Comparison of ENCODE assay signal across 13 cellular contexts in the genomic region with DNA sequence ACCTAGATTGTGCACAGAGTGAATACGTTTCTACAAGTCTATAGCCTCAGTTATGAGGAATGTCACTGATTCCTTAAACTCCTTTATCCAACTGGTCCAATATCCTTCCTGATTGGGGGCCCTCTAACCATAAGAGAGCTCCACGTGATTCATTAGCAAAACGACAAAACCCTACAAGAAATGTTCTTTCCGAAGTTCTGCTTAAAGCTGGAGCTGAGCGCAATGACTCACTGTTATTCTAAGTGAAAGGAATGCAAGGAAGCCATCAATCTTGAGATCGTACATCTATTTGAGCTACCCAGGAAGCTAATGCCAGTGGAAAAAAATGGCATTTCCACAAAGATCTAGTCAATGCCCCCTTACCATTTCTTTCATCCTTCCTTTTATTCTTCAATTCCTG.
DNase-seq lines count a peak whose midpoint lies in the region; ATAC-seq, FAIRE-seq and TF ChIP-seq lines count a peak whose summit lies in the region.
"Had no signal": no experiment of that assay in that cellular context is flagged by ENCODE, and none has a peak within 500 bp of the region (broad histone marks: within the 10 kb centered on the region; RNA-seq: fewer than 3 reads in every experiment).

No MANE protein-coding gene starts in this region.

- WGBS in tibial nerve, 2 donors, result 43 to 45% methylated on average over 6 of the region's 6 CpGs

- no peaks in the 10 kb centered on the region for H3K27me3 ChIP-seq in RWPE2 (ENCODE audit: insufficient read depth, poor library complexity, severe bottlenecking)
- no peaks in the 10 kb centered on the region for H3K27me3 ChIP-seq in tibial nerve
- H3K27me3 ChIP-seq: dorsolateral prefrontal cortex had no signal

- H3K9me3 ChIP-seq in RWPE2 (ENCODE audit: severe bottlenecking) (no peaks in the 10 kb centered on the region), tibial nerve (no peaks in the 10 kb centered on the region)

- no peak for TF ChIP-seq CTCF in RWPE2 (IDR thresholded peaks at IDR 0.05; ENCODE audit: poor library complexity, severe bottlenecking)
- no peak for TF ChIP-seq CTCF in fibroblast of mammary gland (conservative IDR thresholded peaks at IDR 0.05; ENCODE audit: control insufficient read depth, insufficient read depth, low read depth, low read length)
- TF ChIP-seq CTCF in omental fat pad (IDR thresholded peaks at IDR 0.05), result no peak
- no peak for TF ChIP-seq CTCF in tibial nerve (IDR thresholded peaks at IDR 0.05)

- H3K27ac ChIP-seq in RWPE2 (ENCODE audit: poor library complexity, severe bottlenecking) (peak overlapping the region; percentile 58), tibial nerve (no peak overlapping the region)
- H3K27ac ChIP-seq: dorsolateral prefrontal cortex had no signal

- peaks cover 6% of the 10 kb centered on the region for H3K4me1 ChIP-seq in RWPE2 (ENCODE audit: insufficient read depth, poor library complexity, severe bottlenecking)
- H3K4me1 ChIP-seq in tibial nerve, result peaks cover 0 to 5% (median 0%) of the 10 kb centered on the region in 4 donors

- H3K4me3 ChIP-seq in RWPE2 (ENCODE audit: severe bottlenecking) (no peak overlapping the region), fibroblast of mammary gland (ENCODE audit: control insufficient read depth, low read depth, low read length) (no peak overlapping the region), tibial nerve (no peak overlapping the region)
- H3K4me3 ChIP-seq: dorsolateral prefrontal cortex, K562 had no signal

- intact Hi-C loops in left ventricle myocardium superior (cut with micrococcal nuclease), result no loop called here

- ATAC-seq in RWPE2 (ENCODE audit: low read depth), result peak; percentile 99
- peak; percentile 64 for ATAC-seq in omental fat pad (ENCODE audit: low FRiP score)
- ATAC-seq in HG03378 (IDR thresholded peaks at IDR 0.05; ENCODE audit: unreplicated experiment), result no peak
- no peak for ATAC-seq in left ventricle myocardium superior
- ATAC-seq: K562; naive thymus-derived CD8-positive, alpha-beta T cell had no signal

- FAIRE-seq in frontal cortex (lab: Jason Lieb, UNC), result no peak
- FAIRE-seq: K562 had no signal

- no peak for TF ChIP-seq EP300 in tibial nerve (IDR thresholded peaks at IDR 0.05)

- DNase-seq in Daoy (ENCODE audit: low read depth) (peak; percentile 11), RWPE2 (ENCODE audit: low spot score) (no peak), fibroblast of mammary gland (ENCODE audit: low read depth) (peak; percentile 86), omental fat pad (ENCODE audit: low spot score) (no peak), left ventricle myocardium superior (no peak), tibial nerve (ENCODE audit: low spot score in 2 of 2) (no peak), frontal cortex (ENCODE audit: low spot score in 2 of 2) (no peak)
- DNase-seq: activated naive CD4-positive, alpha-beta T cell treated with Interleukin-2 at 50 U/mL for 16 hours; dorsolateral prefrontal cortex; naive thymus-derived CD8-positive, alpha-beta T cell; NCI-H2029 treated with DMSO at 0.1 percent for 48 hours had no signal

- H3K36me3 ChIP-seq in RWPE2 (ENCODE audit: low read depth) (no peaks in the 10 kb centered on the region), tibial nerve (no peaks in the 10 kb centered on the region)

- no peak for TF ChIP-seq POLR2A in tibial nerve (IDR thresholded peaks at IDR 0.05)

Comparison
In these comparisons a context has a peak if more than half of its experiments do, and no peak if none do; other contexts are left out.
1. DNase-seq: peak in Daoy (single experiment) and fibroblast of mammary gland (single experiment); none in RWPE2 (single experiment), omental fat pad (single experiment), left ventricle myocardium superior (single experiment), tibial nerve (0 of 2) and frontal cortex (0 of 2).
2. ATAC-seq: peak in RWPE2 (single experiment) and omental fat pad (single experiment); none in HG03378 (single experiment) and left ventricle myocardium superior (single experiment).